Comparison of ENCODE assay signal across 8 cellular contexts in the genomic region with DNA sequence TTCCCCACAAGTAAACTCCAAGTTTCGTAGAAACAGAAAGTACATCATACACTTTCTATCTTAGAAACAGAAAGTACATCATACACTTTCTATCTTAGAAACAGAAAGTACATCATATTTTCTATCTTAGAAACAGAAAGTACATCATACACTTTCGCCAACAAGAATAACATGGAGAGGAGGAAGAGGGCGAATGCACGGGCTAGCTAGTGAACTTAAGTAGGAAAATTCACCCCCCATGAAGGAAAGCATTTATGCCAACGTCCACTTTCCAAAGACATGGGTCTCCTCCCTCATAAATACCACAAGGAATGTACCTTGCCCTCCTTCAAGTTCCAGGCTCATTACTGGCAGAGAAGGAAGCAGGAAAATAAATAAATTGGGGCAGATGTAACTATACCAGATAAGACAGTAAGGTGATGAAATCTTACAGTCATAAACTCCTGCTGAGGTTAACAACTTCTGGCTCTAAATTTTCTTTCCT.
DNase-seq lines count a peak whose midpoint lies in the region; ATAC-seq, FAIRE-seq and TF ChIP-seq lines count a peak whose summit lies in the region.

No MANE protein-coding gene starts in this region.

- peaks cover 68% of the 10 kb centered on the region for H3K79me2 ChIP-seq in SK-N-SH (ENCODE audit: insufficient read depth)

- peak overlapping the region; percentile 63 for H3K4me2 ChIP-seq in SK-N-SH

- H3K4me1 ChIP-seq in SK-N-SH (ENCODE audit: control insufficient read depth in 1 of 2, insufficient read depth in 2 of 2, low read depth in 1 of 2, low read length in 1 of 2) (peaks cover 5 to 14% of the 10 kb centered on the region in 2 experiments; a peak in 3 of 4 replicates), Panc1 (ENCODE audit: control insufficient read depth, insufficient read depth, low read length) (peaks cover 37% of the 10 kb centered on the region), mucosa of rectum (ENCODE audit: control insufficient read depth in 2 of 2, insufficient read depth in 2 of 2, low read length in 2 of 2) (peaks cover 22 to 29% of the 10 kb centered on the region in 2 donors)

- H3K9me3 ChIP-seq in SK-N-SH (no peaks in the 10 kb centered on the region), Panc1 (ENCODE audit: control insufficient read depth, insufficient read depth, low read depth, low read length) (no peaks in the 10 kb centered on the region), mucosa of rectum (ENCODE audit: control insufficient read depth in 2 of 2, low read length in 2 of 2) (no peaks in the 10 kb centered on the region)

- intact Hi-C loops in Panc1 (cut with micrococcal nuclease; ENCODE audit: unreplicated experiment), result no loop called here

- H2AFZ ChIP-seq in SK-N-SH (ENCODE audit: low read depth), result peak overlapping the region; percentile 53

- TF ChIP-seq RAD21 in SK-N-SH (IDR thresholded peaks at IDR 0.05; ENCODE audit: low read length), result no peak

- CTCF ChIA-PET in SK-N-SH (lab: Yijun Ruan, JAX), result no interaction called here
- CTCF ChIA-PET in Panc1 (lab: Charles Lee), result no interaction called here

- in situ Hi-C loops in Panc1 (cut with HindIII; ENCODE audit: low pct_unique_long_range_greater_than_20kb, low sequenced_read_pairs), result no loop called here

- POLR2A ChIA-PET in SK-N-SH (lab: Yijun Ruan, JAX) (no interaction called here), Panc1 (lab: Charles Lee) (no interaction called here)

- no peak for FAIRE-seq in HTR-8/SVneo (lab: Jason Lieb, UNC)

- 0 out of 4 replicates have a peak overlapping the region, but pooled peaks of 1 of the 2 experiments have one; percentile 16 for H3K4me3 ChIP-seq in SK-N-SH (ENCODE audit: low read depth in 2 of 2, low read length in 1 of 2)
- H3K4me3 ChIP-seq in Panc1 (ENCODE audit: low read depth in 2 of 2, low read length in 2 of 2), result peak overlapping the region; percentile 11 to 38; a peak in 3 of 4 replicates
- H3K4me3 ChIP-seq in mucosa of rectum (ENCODE audit: low read length in 2 of 2), result peak overlapping the region; percentile 25 to 61

- DNase-seq in SK-N-SH (no peak), Panc1 (ENCODE audit: low read depth, low spot score) (no peak), islet precursor cell (no peak), NCI-H510A (lab: John Stamatoyannopoulos, UW) (no peak), HTR-8/SVneo (ENCODE audit: insufficient read length, low spot score) (no peak)

- TF ChIP-seq CTCF in SK-N-SH (IDR thresholded peaks at IDR 0.05) (no peak), Panc1 (IDR thresholded peaks at IDR 0.05) (no peak)

- peaks cover 11% of the 10 kb centered on the region for H3F3A ChIP-seq in SK-N-SH (replicated peaks; ENCODE audit: insufficient read depth)

- no peak for TF ChIP-seq EP300 in SK-N-SH (IDR thresholded peaks at IDR 0.05; ENCODE audit: borderline replicate concordance in 1 of 2, low read depth in 1 of 2, low read length in 1 of 2)

- BruUV-seq in Panc1 (replicated peaks; lab: Mats Ljungman, UMichigan), result no TSS peak

- H3K36me3 ChIP-seq in SK-N-SH (replicated peaks in 1 of 2; ENCODE audit: control insufficient read depth in 1 of 2, insufficient read depth in 2 of 2, low read length in 1 of 2) (no peaks in the 10 kb centered on the region), Panc1 (ENCODE audit: control insufficient read depth, insufficient read depth, low read length) (no peaks in the 10 kb centered on the region), mucosa of rectum (ENCODE audit: control insufficient read depth in 2 of 2, insufficient read depth in 2 of 2, low read length in 2 of 2) (no peaks in the 10 kb centered on the region)

- H3K9me2 ChIP-seq in SK-N-SH, result no peaks in the 10 kb centered on the region

- H3K27ac ChIP-seq in SK-N-SH (ENCODE audit: low read depth in 2 of 2, low read length in 1 of 2) (peak overlapping the region in 1 of 2 experiments; percentile 71; a peak in 2 of 4 replicates), Panc1 (ENCODE audit: low read length) (peak overlapping the region; percentile 40), mucosa of rectum (ENCODE audit: low read depth in 2 of 2, low read length in 2 of 2) (peak overlapping the region; percentile 85 to 86)

- no peaks in the 10 kb centered on the region for H4K20me1 ChIP-seq in SK-N-SH (ENCODE audit: insufficient read depth)

- ATAC-seq in SK-N-SH treated with all-trans-retinoic acid at 6 μM for 48 hours, result no peak
- peak; percentile 97 for ATAC-seq in HG02678 (IDR thresholded peaks at IDR 0.05; ENCODE audit: unreplicated experiment)
- peak; percentile 64 for ATAC-seq in Panc1

- H3K9ac ChIP-seq in SK-N-SH, result peak overlapping the region; percentile 47; the same call in 1 of the 2 replicates
- peak overlapping the region in 1 of 2 donors; percentile 44 for H3K9ac ChIP-seq in mucosa of rectum (ENCODE audit: low read depth in 1 of 2, low read length in 2 of 2)

- WGBS in SK-N-SH (ENCODE audit: low lambda C conversion rate), result 76% methylated on average over 5 of the region's 5 CpGs

- H3K27me3 ChIP-seq in SK-N-SH (ENCODE audit: insufficient read depth), result no peaks in the 10 kb centered on the region
- H3K27me3 ChIP-seq in Panc1 (ENCODE audit: control insufficient read depth, insufficient read depth, low read length), result no peaks in the 10 kb centered on the region
- H3K27me3 ChIP-seq in mucosa of rectum (ENCODE audit: control insufficient read depth in 2 of 2, insufficient read depth in 2 of 2, low read length in 2 of 2), result no peaks in the 10 kb centered on the region

TF ChIP-seq in SK-N-SH, 30 proteins besides CTCF, POLR2A, EP300 and RAD21 (continues in another document):
- no peak for TF ChIP-seq JUND (IDR thresholded peaks at IDR 0.05)
- no peak for TF ChIP-seq IRF3 (IDR thresholded peaks at IDR 0.05; ENCODE audit: low read depth, low read length)
- no peak for TF ChIP-seq RCOR1 (IDR thresholded peaks at IDR 0.05; ENCODE audit: low read length)
- TF ChIP-seq ELF1 (IDR thresholded peaks at IDR 0.05), result no peak

TF ChIP-seq in SK-N-SH treated with all-trans-retinoic acid at 6 μM for 48 hours, 23 proteins besides CTCF, POLR2A, EP300 and RAD21:
- no peak for TF ChIP-seq PPARA (CRISPR knock-in tag; IDR thresholded peaks at IDR 0.05; ENCODE audit: borderline replicate concordance)
- TF ChIP-seq BACH2 (CRISPR knock-in tag; IDR thresholded peaks at IDR 0.05; ENCODE audit: borderline replicate concordance), result no peak
- TF ChIP-seq ZNF8 (CRISPR knock-in tag; IDR thresholded peaks at IDR 0.05), result no peak
- TF ChIP-seq OSR1 (CRISPR knock-in tag; IDR thresholded peaks at IDR 0.05), result no peak
- TF ChIP-seq ARNTL (CRISPR knock-in tag; IDR thresholded peaks at IDR 0.05; ENCODE audit: borderline replicate concordance, low read depth), result no peak
- no peak for TF ChIP-seq ZNF70 (CRISPR knock-in tag; IDR thresholded peaks at IDR 0.05)
- TF ChIP-seq CREB5 (CRISPR knock-in tag; IDR thresholded peaks at IDR 0.05; ENCODE audit: low read depth), result no peak
- no peak for TF ChIP-seq RARB (CRISPR knock-in tag; IDR thresholded peaks at IDR 0.05)
- TF ChIP-seq ZFP3 (CRISPR knock-in tag; IDR thresholded peaks at IDR 0.05), result no peak
- TF ChIP-seq TCF4 (CRISPR knock-in tag; IDR thresholded peaks at IDR 0.05; ENCODE audit: borderline replicate concordance), result no peak
- TF ChIP-seq, protein P1, sequence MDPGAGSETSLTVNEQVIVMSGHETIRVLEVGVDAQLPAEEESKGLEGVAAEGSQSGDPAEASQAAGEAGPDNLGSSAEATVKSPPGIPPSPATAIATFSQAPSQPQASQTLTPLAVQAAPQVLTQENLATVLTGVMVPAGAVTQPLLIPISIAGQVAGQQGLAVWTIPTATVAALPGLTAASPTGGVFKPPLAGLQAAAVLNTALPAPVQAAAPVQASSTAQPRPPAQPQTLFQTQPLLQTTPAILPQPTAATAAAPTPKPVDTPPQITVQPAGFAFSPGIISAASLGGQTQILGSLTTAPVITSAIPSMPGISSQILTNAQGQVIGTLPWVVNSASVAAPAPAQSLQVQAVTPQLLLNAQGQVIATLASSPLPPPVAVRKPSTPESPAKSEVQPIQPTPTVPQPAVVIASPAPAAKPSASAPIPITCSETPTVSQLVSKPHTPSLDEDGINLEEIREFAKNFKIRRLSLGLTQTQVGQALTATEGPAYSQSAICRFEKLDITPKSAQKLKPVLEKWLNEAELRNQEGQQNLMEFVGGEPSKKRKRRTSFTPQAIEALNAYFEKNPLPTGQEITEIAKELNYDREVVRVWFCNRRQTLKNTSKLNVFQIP (CRISPR knock-in tag; IDR thresholded peaks at IDR 0.05; ENCODE audit: borderline replicate concordance, low read depth), result no peak
- TF ChIP-seq CSDC2 (CRISPR knock-in tag; IDR thresholded peaks at IDR 0.05), result no peak
- TF ChIP-seq TOX (CRISPR knock-in tag; IDR thresholded peaks at IDR 0.05; ENCODE audit: borderline replicate concordance), result no peak
